In the genomic region with DNA sequence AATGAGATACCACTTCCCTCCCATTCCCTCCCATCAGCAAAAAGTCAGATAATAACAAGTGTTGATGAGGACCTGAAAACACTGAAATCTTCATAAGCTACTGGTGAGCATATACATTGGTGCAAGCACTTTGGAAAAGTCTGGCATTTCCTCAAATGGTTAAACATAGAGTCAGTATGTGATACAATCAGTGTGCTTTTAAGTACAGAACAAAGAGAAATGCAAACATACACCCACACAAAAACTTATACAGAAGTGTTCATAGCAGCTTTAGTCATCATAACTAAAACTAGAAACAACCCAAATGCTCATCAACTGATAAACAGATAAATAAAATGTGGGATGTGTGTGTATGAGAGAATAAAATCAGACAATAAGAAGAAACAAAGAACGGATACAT, we compare ENCODE assay signal across 24 cellular contexts.
"Had no signal": no experiment of that assay in that cellular context is flagged by ENCODE, and none has a peak within 500 bp of the region (broad histone marks: within the 10 kb centered on the region; RNA-seq: fewer than 3 reads in every experiment).

No MANE protein-coding gene starts in this region.

- H3K9me3 ChIP-seq: adrenal gland had no signal

- H3K4me3 ChIP-seq: adrenal gland, SK-N-MC had no signal

- H3K9me3 Mint-ChIP-seq: activated CD4-positive, alpha-beta memory T cell treated with anti-CD3 and anti-CD28 coated beads for 36 hours; activated CD4-positive, alpha-beta T cell treated with anti-CD3 and anti-CD28 coated beads, Interleukin-2, amount 10 ng/mL, durations not matched to agents 7 days and 5 days; activated naive CD4-positive, alpha-beta T cell treated with anti-CD3 and anti-CD28 coated beads, Interleukin-2, amount 50 U/mL, for 72 hours; T-cell had no signal

- H3K27ac ChIP-seq: adrenal gland, KMS-11, SK-N-MC, WERI-Rb-1 had no signal

- H3K27me3 Mint-ChIP-seq: activated CD4-positive, alpha-beta memory T cell treated with anti-CD3 and anti-CD28 coated beads for 36 hours; activated CD4-positive, alpha-beta T cell treated with anti-CD3 and anti-CD28 coated beads, Interleukin-2, amount 10 ng/mL, durations not matched to agents 7 days and 5 days; T-cell had no signal

- H3K27ac Mint-ChIP-seq: activated CD4-positive, alpha-beta memory T cell treated with anti-CD3 and anti-CD28 coated beads for 36 hours; activated CD4-positive, alpha-beta T cell treated with anti-CD3 and anti-CD28 coated beads, Interleukin-2, amount 10 ng/mL, durations not matched to agents 7 days and 5 days; T-cell had no signal

- H3K36me3 Mint-ChIP-seq: activated naive CD4-positive, alpha-beta T cell treated with anti-CD3 and anti-CD28 coated beads, Interleukin-2, amount 50 U/mL, for 72 hours had no signal

- DNase-seq: activated CD4-positive, alpha-beta memory T cell treated with anti-CD3 and anti-CD28 coated beads for 36 hours; activated CD4-positive, alpha-beta T cell treated with anti-CD3 and anti-CD28 coated beads, Interleukin-2, amount 10 ng/mL, durations not matched to agents 7 days and 5 days; activated CD8-positive, alpha-beta memory T cell treated with anti-CD3 and anti-CD28 coated beads for 24 hours; adrenal gland; anterior cingulate cortex; central memory CD4-positive, alpha-beta T cell; MM.1S; NCI-H1105; NCI-H1436; NCI-H1694 treated with DMSO at 0.1 percent for 48 hours; NCI-H2029 treated with DMSO at 0.1 percent for 48 hours; NCI-H345; NCI-H510A; NCI-H526 treated with DMSO at 0.1 percent for 48 hours; NK-92 treated with Interleukin-12 subunit alpha and Interleukin-12 subunit beta, amount 100 ng/mL, for 24 hours; OCI-M1; RPMI8226; T-cell; WERI-Rb-1 had no signal

- H3K27me3 ChIP-seq: adrenal gland had no signal

- H3K4me3 Mint-ChIP-seq: activated CD4-positive, alpha-beta memory T cell treated with anti-CD3 and anti-CD28 coated beads for 36 hours; activated CD4-positive, alpha-beta T cell treated with anti-CD3 and anti-CD28 coated beads, Interleukin-2, amount 10 ng/mL, durations not matched to agents 7 days and 5 days; T-cell had no signal

- ATAC-seq: Panc1, Right ventricle myocardium inferior, T-cell had no signal

- H3K36me3 ChIP-seq: adrenal gland, WERI-Rb-1 had no signal
